8 cellular contexts compared by ENCODE assay signal in genomic region chr11:6321356-6321755, GRCh38. TPM values are rescaled to one million over a fixed set of nuclear protein-coding genes. Genes with fewer than 3 reads are reported as not detected.
DNase-seq lines count a peak whose midpoint lies in the region; ATAC-seq and TF ChIP-seq lines count a peak whose summit lies in the region.

No MANE protein-coding gene starts in this region.

- CTCF ChIA-PET in AG04450 (lab: Charles Lee), result interaction anchor here (1.2 to 11.6 kb wide), 3 partner anchors 34 to 70 kb away, joined by 5 to 137 read pairs (median 23); no protein-coding TSS in a partner anchor

- H3K27ac ChIP-seq in AG04450 (ENCODE audit: low read depth, low read length) (peak overlapping the region; percentile 100), Peyer's patch (peak overlapping the region; percentile 77 to 95 (median 84)), esophagus (ENCODE audit: low read depth in 2 of 2, low read length in 1 of 2) (peak overlapping the region; percentile 88 to 93)

- ATAC-seq in HG02759 (IDR thresholded peaks at IDR 0.05; ENCODE audit: unreplicated experiment) (no peak), GM18517 (IDR thresholded peaks at IDR 0.05; ENCODE audit: unreplicated experiment) (no peak), HG03565 (IDR thresholded peaks at IDR 0.05; ENCODE audit: unreplicated experiment) (no peak)

- no peak for DNase-seq in AG04450 (ENCODE audit: low read depth, low spot score)
- no peak for DNase-seq in Peyer's patch
- no peak for DNase-seq in osteocyte (ENCODE audit: extremely low spot score, unreplicated experiment)
- DNase-seq in effector CD8-positive, alpha-beta T cell (lab: John Stamatoyannopoulos, UW), result no peak

- no peaks in the 10 kb centered on the region for H3K27me3 Mint-ChIP-seq in osteocyte (ENCODE audit: unreplicated experiment)

- H3K27me3 ChIP-seq in AG04450 (ENCODE audit: control insufficient read depth, insufficient read depth, low read length), result no peaks in the 10 kb centered on the region
- no peaks in the 10 kb centered on the region for H3K27me3 ChIP-seq in Peyer's patch
- H3K27me3 ChIP-seq in esophagus (ENCODE audit: control insufficient read depth in 1 of 2, insufficient read depth in 2 of 2, low read length in 2 of 2), result no peaks in the 10 kb centered on the region

- no peaks in the 10 kb centered on the region for H3K9me3 Mint-ChIP-seq in osteocyte (ENCODE audit: unreplicated experiment)

- H3K36me3 ChIP-seq in Peyer's patch (no peaks in the 10 kb centered on the region), esophagus (ENCODE audit: control insufficient read depth in 2 of 2, insufficient read depth in 2 of 2, low read length in 1 of 2) (no peaks in the 10 kb centered on the region)

- peak overlapping the region; percentile 63 for H3K4me3 Mint-ChIP-seq in osteocyte (ENCODE audit: unreplicated experiment)

- H3K4me1 ChIP-seq in Peyer's patch (peaks cover 0 to 7% (median 0%) of the 10 kb centered on the region in 4 donors), esophagus (ENCODE audit: control insufficient read depth in 2 of 2, insufficient read depth in 2 of 2, low read length in 1 of 2) (peaks cover 3 to 10% of the 10 kb centered on the region in 2 donors)

- H3K9me3 ChIP-seq in AG04450 (ENCODE audit: control insufficient read depth, insufficient read depth, low read length), result no peaks in the 10 kb centered on the region; the same call in 1 of the 2 replicates
- H3K9me3 ChIP-seq in Peyer's patch, result no peaks in the 10 kb centered on the region
- H3K9me3 ChIP-seq in esophagus (ENCODE audit: control insufficient read depth in 2 of 2, insufficient read depth in 1 of 2, low read depth in 1 of 2, low read length in 1 of 2), result no peaks in the 10 kb centered on the region

- TF ChIP-seq POLR2A in Peyer's patch (IDR thresholded peaks at IDR 0.05), result no peak

- TF ChIP-seq CTCF in AG04450 (IDR thresholded peaks at IDR 0.05; ENCODE audit: low read depth, low read length), result no peak
- no peak for TF ChIP-seq CTCF in Peyer's patch (IDR thresholded peaks at IDR 0.05)
- no peak for TF ChIP-seq CTCF in osteocyte (IDR thresholded peaks at IDR 0.05)

- H3K4me3 ChIP-seq in AG04450 (ENCODE audit: low read depth, low read length), result 0 out of 2 replicates have a peak overlapping the region, but pooled peaks have one; percentile 78
- peak overlapping the region in 1 of 4 donors; percentile 59 for H3K4me3 ChIP-seq in Peyer's patch
- no peak overlapping the region for H3K4me3 ChIP-seq in esophagus (ENCODE audit: low read depth in 1 of 2, low read length in 2 of 2)

- H3K4me1 Mint-ChIP-seq in osteocyte (ENCODE audit: unreplicated experiment), result peaks cover 48% of the 10 kb centered on the region

- peak overlapping the region; percentile 93 for H3K27ac Mint-ChIP-seq in osteocyte (ENCODE audit: unreplicated experiment)

- WGBS in esophagus, 2 donors, result 47 to 60% methylated on average over 12 of the region's 12 CpGs

- POLR2A ChIA-PET in AG04450 (lab: Yijun Ruan, JAX), result no interaction called here

- no peaks in the 10 kb centered on the region for H3K36me3 Mint-ChIP-seq in osteocyte (ENCODE audit: unreplicated experiment)

RNA-seq across cellular contexts. Expression of gene CAVIN3, which starts 1.1 kb away (rescaled TPM):
- 37.8 and 53.1 TPM in 2 replicates for polyA plus RNA-seq in AG04450 (2011; rRNA removed)
- polyA minus RNA-seq in AG04450 (2011; rRNA and poly(A)+ RNA removed), result 10.3 and 15.4 TPM in 2 replicates
- 10 to 100 TPM in 3 of 4 donors, 1 to 10 TPM in 1; 6.5 to 40.4 (median 17.2) TPM for total RNA-seq in Peyer's patch
- polyA plus RNA-seq in esophagus, result 10 to 100 TPM; 16.7 to 23.0 TPM
- total RNA-seq in osteocyte, result 30.7 and 32.0 TPM in 2 replicates
